11 cellular contexts compared by ENCODE assay signal in genomic region chr9:20292002-20292401, GRCh38.
DNase-seq lines count a peak whose midpoint lies in the region; ATAC-seq and TF ChIP-seq lines count a peak whose summit lies in the region.
"Had no signal": no experiment of that assay in that cellular context is flagged by ENCODE, and none has a peak within 500 bp of the region (broad histone marks: within the 10 kb centered on the region; RNA-seq: fewer than 3 reads in every experiment).

No MANE protein-coding gene starts in this region.

- POLR2A ChIA-PET in MCF 10A (lab: Yijun Ruan, JAX): no interaction called here
- POLR2A ChIA-PET in CD4-positive, alpha-beta memory T cell (lab: Charles Lee; ENCODE audit: partially characterized antibody): no interaction called here

- H3K4me1 ChIP-seq in breast epithelium (no peaks in the 10 kb centered on the region), SJCRH30 (no peaks in the 10 kb centered on the region)
- no peaks in the 10 kb centered on the region for H3K4me1 ChIP-seq in CD4-positive, alpha-beta memory T cell (ENCODE audit: insufficient read depth, low read length)

- H3K9me3 ChIP-seq in breast epithelium (no peaks in the 10 kb centered on the region), SJCRH30 (replicated peaks) (no peaks in the 10 kb centered on the region)
- H3K9me3 ChIP-seq in CD4-positive, alpha-beta memory T cell (ENCODE audit: control insufficient read depth in 1 of 2, low read length in 2 of 2): no peaks in the 10 kb centered on the region

- no peak overlapping the region for H3K27ac ChIP-seq in breast epithelium
- H3K27ac ChIP-seq in SJCRH30: no peak overlapping the region
- H3K27ac ChIP-seq in CD4-positive, alpha-beta memory T cell (ENCODE audit: low read depth, low read length): no peak overlapping the region

- ATAC-seq in GM19023 (IDR thresholded peaks at IDR 0.05; ENCODE audit: unreplicated experiment): no peak
- no peak for ATAC-seq in GM21528 (IDR thresholded peaks at IDR 0.05; ENCODE audit: low FRiP score, unreplicated experiment)
- no peak for ATAC-seq in HG03045 (IDR thresholded peaks at IDR 0.05; ENCODE audit: unreplicated experiment)
- ATAC-seq: Right ventricle myocardium inferior had no signal

- DNase-seq in MCF 10A (ENCODE audit: unreplicated experiment) (peak; percentile 17), breast epithelium (ENCODE audit: low spot score in 2 of 2) (no peak), SJCRH30 (peak; percentile 13 to 20), fibroblast of pulmonary artery (ENCODE audit: low read depth) (peak; percentile 44)
- DNase-seq in CD4-positive, alpha-beta memory T cell: no peak
- DNase-seq: activated gamma-delta T cell had no signal

- TF ChIP-seq CTCF in MCF 10A (IDR thresholded peaks at IDR 0.05; ENCODE audit: unreplicated experiment): no peak
- no peak for TF ChIP-seq CTCF in breast epithelium (IDR thresholded peaks at IDR 0.05)
- peak; percentile 26 for TF ChIP-seq CTCF in fibroblast of pulmonary artery (IDR thresholded peaks at IDR 0.05; ENCODE audit: low read length, missing control alignments)

- CTCF ChIA-PET in MCF 10A (lab: Yijun Ruan, JAX): no interaction called here
- CTCF ChIA-PET in CD4-positive, alpha-beta memory T cell (lab: Charles Lee; ENCODE audit: partially characterized antibody): no interaction called here

- peaks cover 13% of the 10 kb centered on the region for H3K9me3 Mint-ChIP-seq in MCF 10A (ENCODE audit: unreplicated experiment)
- H3K9me3 Mint-ChIP-seq in CD4-positive, alpha-beta memory T cell: peaks cover 2 to 12% (median 7%) of the 10 kb centered on the region in 8 donors
- H3K9me3 Mint-ChIP-seq: dendritic cell treated with granulocyte-macrophage colony-stimulating factor and Interleukin-4, amounts not matched to agents 40 ng/mL and 50 ng/mL, for 4 days had no signal

- no peaks in the 10 kb centered on the region for H3K4me1 Mint-ChIP-seq in MCF 10A (ENCODE audit: insufficient read depth, unreplicated experiment)
- H3K4me1 Mint-ChIP-seq in CD4-positive, alpha-beta memory T cell: peaks cover 0 to 7% (median under 1%) of the 10 kb centered on the region in 4 donors

- no peaks in the 10 kb centered on the region for H3K36me3 ChIP-seq in breast epithelium
- H3K36me3 ChIP-seq in SJCRH30: no peaks in the 10 kb centered on the region
- H3K36me3 ChIP-seq in CD4-positive, alpha-beta memory T cell (ENCODE audit: insufficient read depth, low read length): no peaks in the 10 kb centered on the region

- H3K27me3 Mint-ChIP-seq in MCF 10A (ENCODE audit: insufficient read depth, unreplicated experiment): no peaks in the 10 kb centered on the region
- H3K27me3 Mint-ChIP-seq in CD4-positive, alpha-beta memory T cell: no peaks in the 10 kb centered on the region
- H3K27me3 Mint-ChIP-seq: dendritic cell treated with granulocyte-macrophage colony-stimulating factor and Interleukin-4, amounts not matched to agents 40 ng/mL and 50 ng/mL, for 4 days had no signal

- no peak overlapping the region for H3K4me3 Mint-ChIP-seq in MCF 10A (ENCODE audit: unreplicated experiment)
- no peak overlapping the region for H3K4me3 Mint-ChIP-seq in CD4-positive, alpha-beta memory T cell
- H3K4me3 Mint-ChIP-seq: dendritic cell treated with granulocyte-macrophage colony-stimulating factor and Interleukin-4, amounts not matched to agents 40 ng/mL and 50 ng/mL, for 4 days had no signal

- intact Hi-C loops in MCF 10A (cut with micrococcal nuclease): no loop called here
- intact Hi-C loops in breast epithelium (cut with DNase I; ENCODE audit: low total_unique reads): no loop called here
- intact Hi-C loops in CD4-positive, alpha-beta memory T cell (cut with micrococcal nuclease): no loop called here

- H3K27me3 ChIP-seq in breast epithelium: no peaks in the 10 kb centered on the region
- no peaks in the 10 kb centered on the region for H3K27me3 ChIP-seq in SJCRH30
- H3K27me3 ChIP-seq in CD4-positive, alpha-beta memory T cell (ENCODE audit: insufficient read depth, low read length): no peaks in the 10 kb centered on the region

- no peak overlapping the region for H3K4me3 ChIP-seq in breast epithelium
- no peak overlapping the region for H3K4me3 ChIP-seq in SJCRH30
- no peak overlapping the region for H3K4me3 ChIP-seq in fibroblast of pulmonary artery (replicated peaks; ENCODE audit: low read depth, low read length)
- no peak overlapping the region for H3K4me3 ChIP-seq in CD4-positive, alpha-beta memory T cell (ENCODE audit: low read length in 2 of 2)

- no TSS peak for BruUV-seq in MCF 10A (replicated peaks; lab: Mats Ljungman, UMichigan)

- no peak overlapping the region for H3K27ac Mint-ChIP-seq in MCF 10A (ENCODE audit: low read depth, unreplicated experiment)
- no peak overlapping the region for H3K27ac Mint-ChIP-seq in CD4-positive, alpha-beta memory T cell
- H3K27ac Mint-ChIP-seq: dendritic cell treated with granulocyte-macrophage colony-stimulating factor and Interleukin-4, amounts not matched to agents 40 ng/mL and 50 ng/mL, for 4 days had no signal

- no peak for TF ChIP-seq POLR2A in breast epithelium (IDR thresholded peaks at IDR 0.05)

- H3K36me3 Mint-ChIP-seq in MCF 10A (ENCODE audit: insufficient read depth, unreplicated experiment): no peaks in the 10 kb centered on the region
- H3K36me3 Mint-ChIP-seq in CD4-positive, alpha-beta memory T cell: peaks cover 0 to 3% of the 10 kb centered on the region in 2 donors

Comparison
In these comparisons a context has a peak if more than half of its experiments do, and no peak if none do; other contexts are left out.
1. DNase-seq: peak in MCF 10A (single experiment), SJCRH30 (2 of 2) and fibroblast of pulmonary artery (single experiment); none in breast epithelium (0 of 2) and CD4-positive, alpha-beta memory T cell (0 of 5).